In genomic region chr10:4051011-4051407, GRCh38 we compare ENCODE assay signal across 10 cellular contexts.
DNase-seq lines count a peak whose midpoint lies in the region; TF ChIP-seq lines count a peak whose summit lies in the region.
"Had no signal": no experiment of that assay in that cellular context is flagged by ENCODE, and none has a peak within 500 bp of the region (broad histone marks: within the 10 kb centered on the region; RNA-seq: fewer than 3 reads in every experiment).

No MANE protein-coding gene starts in this region.

- no peak overlapping the region for H3K4me3 Mint-ChIP-seq in nephron progenitor cell
- H3K4me3 Mint-ChIP-seq: CD4-positive, CD25-positive, alpha-beta regulatory T cell had no signal

- H3K27me3 ChIP-seq in SJSA1 (replicated peaks) (no peaks in the 10 kb centered on the region), parathyroid adenoma (ENCODE audit: control insufficient read depth, insufficient read depth, low read length) (no peaks in the 10 kb centered on the region)

- H3K27me3 Mint-ChIP-seq in nephron progenitor cell (ENCODE audit: low read depth, poor library complexity), result peaks cover 4% of the 10 kb centered on the region
- H3K27me3 Mint-ChIP-seq: CD4-positive, CD25-positive, alpha-beta regulatory T cell had no signal

- H3K4me3 ChIP-seq in AG10803 (ENCODE audit: low read length) (peak overlapping the region; percentile 2), SJSA1 (peak overlapping the region; percentile 32), parathyroid adenoma (ENCODE audit: low read depth, low read length) (peak overlapping the region; percentile 37)

- no peak overlapping the region for H3K27ac Mint-ChIP-seq in nephron progenitor cell

- H3K36me3 ChIP-seq in SJSA1 (no peaks in the 10 kb centered on the region), parathyroid adenoma (ENCODE audit: control insufficient read depth, insufficient read depth, low read length) (no peaks in the 10 kb centered on the region)

- DNase-seq in AG10803 (ENCODE audit: low read depth) (peak; percentile 39), SJSA1 (ENCODE audit: low read depth in 1 of 2, low spot score in 2 of 2) (peak in 1 of 2 experiments; percentile 62), foreskin melanocyte (peak; percentile 95), occipital lobe (lab: John Stamatoyannopoulos, UW) (no peak), NCI-H510A (lab: John Stamatoyannopoulos, UW) (no peak), nephron progenitor cell (no peak)
- DNase-seq in activated CD8-positive, alpha-beta memory T cell treated with anti-CD3 and anti-CD28 coated beads, Interleukin-2, amount 50 U/mL, for 48 hours, result no peak
- DNase-seq: CD4-positive, CD25-positive, alpha-beta regulatory T cell; effector CD4-positive, alpha-beta T cell had no signal

- H3K9me3 Mint-ChIP-seq in nephron progenitor cell, result no peaks in the 10 kb centered on the region
- H3K9me3 Mint-ChIP-seq: CD4-positive, CD25-positive, alpha-beta regulatory T cell had no signal

- no peak overlapping the region for H2AFZ ChIP-seq in parathyroid adenoma

- no peaks in the 10 kb centered on the region for H3K36me3 Mint-ChIP-seq in nephron progenitor cell (ENCODE audit: low read depth)
- H3K36me3 Mint-ChIP-seq: CD4-positive, CD25-positive, alpha-beta regulatory T cell had no signal

- peaks cover 10% of the 10 kb centered on the region for H3K4me1 ChIP-seq in SJSA1 (replicated peaks)
- H3K4me1 ChIP-seq in parathyroid adenoma, result no peaks in the 10 kb centered on the region

- H3K4me2 ChIP-seq in parathyroid adenoma (ENCODE audit: low read length), result peak overlapping the region; percentile 16

- H3K9me3 ChIP-seq in SJSA1 (replicated peaks) (no peaks in the 10 kb centered on the region), parathyroid adenoma (ENCODE audit: control insufficient read depth, low read length) (no peaks in the 10 kb centered on the region)

- H3K27ac ChIP-seq in SJSA1, result peak overlapping the region; percentile 44
- H3K27ac ChIP-seq in parathyroid adenoma, result peak overlapping the region; percentile 64

- peaks cover 34% of the 10 kb centered on the region for H3K4me1 Mint-ChIP-seq in nephron progenitor cell
- H3K4me1 Mint-ChIP-seq: CD4-positive, CD25-positive, alpha-beta regulatory T cell had no signal

- TF ChIP-seq CTCF in AG10803 (conservative IDR thresholded peaks at IDR 0.05; ENCODE audit: low read length) (no peak), parathyroid adenoma (IDR thresholded peaks at IDR 0.05) (no peak), nephron progenitor cell (IDR thresholded peaks at IDR 0.05) (no peak)

- H3K9ac ChIP-seq in parathyroid adenoma, result no peak overlapping the region

- H3K79me2 ChIP-seq in parathyroid adenoma, result no peaks in the 10 kb centered on the region

Comparison
In these comparisons a context has a peak if more than half of its experiments do, and no peak if none do; other contexts are left out.
1. DNase-seq: peak in AG10803 (single experiment) and foreskin melanocyte (single experiment); none in occipital lobe (single experiment), NCI-H510A (single experiment), activated CD8-positive, alpha-beta memory T cell treated with anti-CD3 and anti-CD28 coated beads, Interleukin-2, amount 50 U/mL, for 48 hours (single experiment) and nephron progenitor cell (single experiment).
2. Peak in every context shown above with its lines, with median percentiles within 50 percentile points of each other: H3K4me3 ChIP-seq.